Comparison of ENCODE assay signal across 2 cellular contexts in the genomic region with DNA sequence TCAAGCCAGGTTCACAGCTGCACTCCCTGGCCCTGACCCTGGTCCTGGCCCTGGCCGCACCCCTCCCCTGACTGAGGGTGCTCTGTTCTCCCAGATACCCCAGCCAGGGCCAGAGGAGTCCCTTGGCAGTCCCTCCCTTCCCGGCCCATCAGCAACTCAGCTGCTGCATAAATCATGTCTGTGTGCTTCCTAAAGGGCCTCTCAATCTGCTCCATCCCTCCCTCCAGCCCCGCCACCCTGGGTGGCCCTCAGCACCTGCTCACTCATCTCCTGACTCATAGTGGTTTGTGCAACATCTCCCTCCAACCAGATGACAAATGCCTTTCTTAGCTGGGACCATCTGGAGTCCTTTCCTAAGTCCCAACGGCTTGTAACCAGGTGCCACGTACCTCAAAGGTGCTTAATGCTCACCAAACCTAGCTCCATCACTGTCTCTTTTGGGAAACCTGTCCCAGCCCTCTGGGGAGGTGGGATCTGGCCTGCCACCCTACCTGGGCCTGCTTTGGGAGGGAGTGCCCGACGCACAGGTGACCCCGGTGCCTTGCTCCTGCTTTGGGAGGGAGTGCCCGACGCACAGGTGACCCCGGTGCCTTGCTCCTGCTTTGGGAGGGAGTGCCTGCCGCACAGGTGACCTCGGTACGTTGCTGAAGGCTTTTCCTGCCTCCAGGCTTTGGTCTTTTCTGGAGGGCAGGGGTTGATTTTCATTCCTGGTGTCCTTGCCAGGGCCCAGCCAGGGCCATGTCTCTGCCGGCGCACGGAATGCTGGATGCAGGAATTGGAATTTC.
TF ChIP-seq lines count a peak whose summit lies in the region.

No MANE protein-coding gene starts in this region.

TF ChIP-seq in HEK293, 187 proteins besides CTCF, POLR2A, EP300 and RAD21:
- TF ChIP-seq, protein P1, sequence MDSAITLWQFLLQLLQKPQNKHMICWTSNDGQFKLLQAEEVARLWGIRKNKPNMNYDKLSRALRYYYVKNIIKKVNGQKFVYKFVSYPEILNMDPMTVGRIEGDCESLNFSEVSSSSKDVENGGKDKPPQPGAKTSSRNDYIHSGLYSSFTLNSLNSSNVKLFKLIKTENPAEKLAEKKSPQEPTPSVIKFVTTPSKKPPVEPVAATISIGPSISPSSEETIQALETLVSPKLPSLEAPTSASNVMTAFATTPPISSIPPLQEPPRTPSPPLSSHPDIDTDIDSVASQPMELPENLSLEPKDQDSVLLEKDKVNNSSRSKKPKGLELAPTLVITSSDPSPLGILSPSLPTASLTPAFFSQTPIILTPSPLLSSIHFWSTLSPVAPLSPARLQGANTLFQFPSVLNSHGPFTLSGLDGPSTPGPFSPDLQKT (IDR thresholded peaks at IDR 0.05; ENCODE audit: borderline replicate concordance, low read depth, low read length) = no peak
- TF ChIP-seq, protein P2, sequence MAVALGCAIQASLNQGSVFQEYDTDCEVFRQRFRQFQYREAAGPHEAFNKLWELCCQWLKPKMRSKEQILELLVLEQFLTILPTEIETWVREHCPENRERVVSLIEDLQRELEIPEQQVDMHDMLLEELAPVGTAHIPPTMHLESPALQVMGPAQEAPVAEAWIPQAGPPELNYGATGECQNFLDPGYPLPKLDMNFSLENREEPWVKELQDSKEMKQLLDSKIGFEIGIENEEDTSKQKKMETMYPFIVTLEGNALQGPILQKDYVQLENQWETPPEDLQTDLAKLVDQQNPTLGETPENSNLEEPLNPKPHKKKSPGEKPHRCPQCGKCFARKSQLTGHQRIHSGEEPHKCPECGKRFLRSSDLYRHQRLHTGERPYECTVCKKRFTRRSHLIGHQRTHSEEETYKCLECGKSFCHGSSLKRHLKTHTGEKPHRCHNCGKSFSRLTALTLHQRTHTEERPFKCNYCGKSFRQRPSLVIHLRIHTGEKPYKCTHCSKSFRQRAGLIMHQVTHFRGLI (tag by site-specific recombination; IDR thresholded peaks at IDR 0.05) = no peak
- TF ChIP-seq, protein P3, sequence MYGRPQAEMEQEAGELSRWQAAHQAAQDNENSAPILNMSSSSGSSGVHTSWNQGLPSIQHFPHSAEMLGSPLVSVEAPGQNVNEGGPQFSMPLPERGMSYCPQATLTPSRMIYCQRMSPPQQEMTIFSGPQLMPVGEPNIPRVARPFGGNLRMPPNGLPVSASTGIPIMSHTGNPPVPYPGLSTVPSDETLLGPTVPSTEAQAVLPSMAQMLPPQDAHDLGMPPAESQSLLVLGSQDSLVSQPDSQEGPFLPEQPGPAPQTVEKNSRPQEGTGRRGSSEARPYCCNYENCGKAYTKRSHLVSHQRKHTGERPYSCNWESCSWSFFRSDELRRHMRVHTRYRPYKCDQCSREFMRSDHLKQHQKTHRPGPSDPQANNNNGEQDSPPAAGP (tag by site-specific recombination; IDR thresholded peaks at IDR 0.05) = 0 out of 2 replicates have a peak, but pooled peaks have one; percentile 49
- no peak for TF ChIP-seq ZNF776 (tag by site-specific recombination; IDR thresholded peaks at IDR 0.05; ENCODE audit: borderline replicate concordance)
- TF ChIP-seq SP2 (tag by site-specific recombination; IDR thresholded peaks at IDR 0.05) = no peak
- no peak for TF ChIP-seq ZNF560 (tag by site-specific recombination; IDR thresholded peaks at IDR 0.05; ENCODE audit: borderline replicate concordance)
- TF ChIP-seq ZFP69B (tag by site-specific recombination; IDR thresholded peaks at IDR 0.05) = no peak
- TF ChIP-seq GLIS1 (tag by site-specific recombination; IDR thresholded peaks at IDR 0.05) = peak; percentile 33; the same call in 1 of the 2 replicates

TF ChIP-seq in H1, 55 proteins besides CTCF, POLR2A, EP300 and RAD21:
- TF ChIP-seq SP1 (IDR thresholded peaks at IDR 0.05; ENCODE audit: low read depth, low read length) = no peak
- no peak for TF ChIP-seq HDAC6 (IDR thresholded peaks at IDR 0.05; ENCODE audit: low read depth, low read length)
- no peak for TF ChIP-seq ZNF274 (IDR thresholded peaks at IDR 0.05; ENCODE audit: borderline replicate concordance, extremely low read depth, low read length)
- no peak for TF ChIP-seq RXRA (IDR thresholded peaks at IDR 0.05; ENCODE audit: insufficient read depth, low read depth, low read length)
- no peak for TF ChIP-seq KDM4A (IDR thresholded peaks at IDR 0.05; ENCODE audit: low read depth, low read length, severe bottlenecking)
- no peak for TF ChIP-seq SUZ12 (IDR thresholded peaks at IDR 0.05; ENCODE audit: low read length)
- no peak for TF ChIP-seq EZH2 (IDR thresholded peaks at IDR 0.05; ENCODE audit: low read depth, low read length, severe bottlenecking)
- no peak for TF ChIP-seq TAF7 (optimal IDR thresholded peaks at IDR 0.05; ENCODE audit: borderline replicate concordance, low read depth, low read length)
- TF ChIP-seq, protein P4, sequence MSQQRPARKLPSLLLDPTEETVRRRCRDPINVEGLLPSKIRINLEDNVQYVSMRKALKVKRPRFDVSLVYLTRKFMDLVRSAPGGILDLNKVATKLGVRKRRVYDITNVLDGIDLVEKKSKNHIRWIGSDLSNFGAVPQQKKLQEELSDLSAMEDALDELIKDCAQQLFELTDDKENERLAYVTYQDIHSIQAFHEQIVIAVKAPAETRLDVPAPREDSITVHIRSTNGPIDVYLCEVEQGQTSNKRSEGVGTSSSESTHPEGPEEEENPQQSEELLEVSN (IDR thresholded peaks at IDR 0.05) = no peak
- no peak for TF ChIP-seq POLR2AphosphoS5 (IDR thresholded peaks at IDR 0.05; ENCODE audit: low read depth, low read length)
- no peak for TF ChIP-seq CREB1 (IDR thresholded peaks at IDR 0.05)
- no peak for TF ChIP-seq PHF8 (conservative IDR thresholded peaks at IDR 0.05; ENCODE audit: low read depth, low read length)
- no peak for TF ChIP-seq CTBP2 (IDR thresholded peaks at IDR 0.05; ENCODE audit: borderline replicate concordance, insufficient read depth, insufficient read length, low read length)
- TF ChIP-seq POU5F1 (IDR thresholded peaks at IDR 0.05; ENCODE audit: low read depth, low read length) = no peak
- TF ChIP-seq BRCA1 (IDR thresholded peaks at IDR 0.05; ENCODE audit: low read depth, low read length) = no peak
- TF ChIP-seq SIRT6 (IDR thresholded peaks at IDR 0.05; ENCODE audit: low read length) = no peak
- TF ChIP-seq MAFK (IDR thresholded peaks at IDR 0.05; ENCODE audit: low read depth, low read length) = no peak
- no peak for TF ChIP-seq KDM1A (IDR thresholded peaks at IDR 0.05; ENCODE audit: borderline replicate concordance, low read length)
